17 cellular contexts compared by ENCODE assay signal in genomic region chr5:9192286-9192685, GRCh38.
"Had no signal": no experiment of that assay in that cellular context is flagged by ENCODE, and none has a peak within 500 bp of the region (broad histone marks: within the 10 kb centered on the region; RNA-seq: fewer than 3 reads in every experiment).

No MANE protein-coding gene starts in this region.

- H3K4me3 Mint-ChIP-seq: activated B cell treated with CpG ODN at 0.5 μM for 24 hours; activated CD4-positive, alpha-beta memory T cell treated with anti-CD3 and anti-CD28 coated beads, Interleukin-2, amount 10 ng/mL, durations not matched to agents 7 days and 5 days; activated CD8-positive, alpha-beta memory T cell treated with anti-CD3 and anti-CD28 coated beads, Interleukin-2, amount 10 ng/mL, durations not matched to agents 7 days and 5 days; activated naive CD8-positive, alpha-beta T cell; dendritic cell treated with granulocyte-macrophage colony-stimulating factor and Interleukin-4, amounts not matched to agents 40 ng/mL and 50 ng/mL, for 4 days had no signal

- H3K27me3 ChIP-seq: gastroesophageal sphincter, suprapubic skin, vagina had no signal

- DNase-seq: activated B cell treated with CpG ODN at 0.5 μM for 24 hours; activated CD4-positive, alpha-beta memory T cell treated with anti-CD3 and anti-CD28 coated beads, Interleukin-2, amount 10 ng/mL, durations not matched to agents 7 days and 5 days; activated CD4-positive, alpha-beta T cell treated with anti-CD3 and anti-CD28 coated beads for 48 hours; activated CD8-positive, alpha-beta memory T cell treated with anti-CD3 and anti-CD28 coated beads, Interleukin-2, amount 10 ng/mL, durations not matched to agents 7 days and 5 days; effector CD8-positive, alpha-beta T cell; left colon; lower lobe of right lung; right cardiac atrium; stimulated activated naive CD8-positive, alpha-beta T cell treated with anti-CD3 and anti-CD28 coated beads, Interleukin-15, Interleukin-2, amounts not matched to agents 100 U/mL and 50 U/mL, for 24 hours; trophoblast cell had no signal

- H3K36me3 Mint-ChIP-seq: activated CD8-positive, alpha-beta memory T cell treated with anti-CD3 and anti-CD28 coated beads, Interleukin-2, amount 10 ng/mL, durations not matched to agents 7 days and 5 days; activated naive CD8-positive, alpha-beta T cell had no signal

- H3K9me3 ChIP-seq: gastroesophageal sphincter, lower lobe of right lung, suprapubic skin, vagina had no signal

- H3K27ac Mint-ChIP-seq: activated B cell treated with CpG ODN at 0.5 μM for 24 hours; activated CD4-positive, alpha-beta memory T cell treated with anti-CD3 and anti-CD28 coated beads, Interleukin-2, amount 10 ng/mL, durations not matched to agents 7 days and 5 days; activated CD8-positive, alpha-beta memory T cell treated with anti-CD3 and anti-CD28 coated beads, Interleukin-2, amount 10 ng/mL, durations not matched to agents 7 days and 5 days; activated naive CD8-positive, alpha-beta T cell; dendritic cell treated with granulocyte-macrophage colony-stimulating factor and Interleukin-4, amounts not matched to agents 40 ng/mL and 50 ng/mL, for 4 days; progenitor cell of endocrine pancreas had no signal

- H3K27me3 Mint-ChIP-seq: activated B cell treated with CpG ODN at 0.5 μM for 24 hours; activated CD4-positive, alpha-beta memory T cell treated with anti-CD3 and anti-CD28 coated beads, Interleukin-2, amount 10 ng/mL, durations not matched to agents 7 days and 5 days; activated CD8-positive, alpha-beta memory T cell treated with anti-CD3 and anti-CD28 coated beads, Interleukin-2, amount 10 ng/mL, durations not matched to agents 7 days and 5 days; activated naive CD8-positive, alpha-beta T cell; dendritic cell treated with granulocyte-macrophage colony-stimulating factor and Interleukin-4, amounts not matched to agents 40 ng/mL and 50 ng/mL, for 4 days; progenitor cell of endocrine pancreas had no signal

- H3K36me3 ChIP-seq: gastroesophageal sphincter, lower lobe of right lung, suprapubic skin, vagina had no signal

- H3K4me1 Mint-ChIP-seq: activated CD8-positive, alpha-beta memory T cell treated with anti-CD3 and anti-CD28 coated beads, Interleukin-2, amount 10 ng/mL, durations not matched to agents 7 days and 5 days had no signal

- H3K4me3 ChIP-seq: gastroesophageal sphincter, lower lobe of right lung, suprapubic skin, vagina had no signal

- H3K4me1 ChIP-seq: gastroesophageal sphincter, lower lobe of right lung, suprapubic skin, vagina had no signal

- H3K27ac ChIP-seq: gastroesophageal sphincter, lower lobe of right lung, suprapubic skin, vagina had no signal

- ATAC-seq: activated CD8-positive, alpha-beta memory T cell treated with anti-CD3 and anti-CD28 coated beads, Interleukin-2, amount 10 ng/mL, durations not matched to agents 7 days and 5 days; esophagus mucosa; gastroesophageal sphincter; left colon; lower lobe of right lung; right cardiac atrium; stimulated activated naive CD8-positive, alpha-beta T cell treated with anti-CD3 and anti-CD28 coated beads, Interleukin-15, Interleukin-2, amounts not matched to agents 100 U/mL and 50 U/mL, for 24 hours had no signal

- H3K9me3 Mint-ChIP-seq: activated B cell treated with CpG ODN at 0.5 μM for 24 hours; dendritic cell treated with granulocyte-macrophage colony-stimulating factor and Interleukin-4, amounts not matched to agents 40 ng/mL and 50 ng/mL, for 4 days had no signal
